22 cellular contexts compared by ENCODE assay signal in the genomic region with DNA sequence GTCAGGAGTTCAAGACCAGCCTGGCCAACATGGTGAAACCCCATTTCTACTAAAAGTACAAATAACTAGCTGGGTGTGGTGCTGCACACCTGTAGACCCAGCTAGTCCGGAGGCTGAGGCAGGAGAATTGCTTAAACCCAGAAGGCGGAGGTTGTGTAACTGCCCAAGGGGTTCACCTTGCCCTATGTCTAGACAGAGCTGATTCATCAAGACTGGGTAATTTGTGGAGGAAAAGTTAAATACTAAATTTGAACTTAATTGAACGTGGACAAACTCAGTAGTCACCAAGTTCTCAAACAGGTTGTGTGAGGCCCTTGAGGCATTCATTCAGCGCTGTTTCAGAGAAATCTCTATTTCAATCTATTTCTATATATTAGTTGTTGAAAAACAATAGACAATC. TPM values are rescaled to one million over a fixed set of nuclear protein-coding genes. Genes with fewer than 3 reads are reported as not detected.
"Had no signal": no experiment of that assay in that cellular context is flagged by ENCODE, and none has a peak within 500 bp of the region (broad histone marks: within the 10 kb centered on the region; RNA-seq: fewer than 3 reads in every experiment).

No MANE protein-coding gene starts in this region.

- H3K4me3 Mint-ChIP-seq: IgD-negative memory B cell had no signal

- H3K4me1 ChIP-seq: Peyer's patch, SJSA1 had no signal

- H3K36me3 ChIP-seq: Peyer's patch, SJSA1 had no signal

- H3K4me1 Mint-ChIP-seq: IgD-negative memory B cell had no signal

- H3K27ac ChIP-seq: HL-60, KMS-11, PC-9, Peyer's patch, SJSA1, SK-N-MC had no signal

- H3K4me3 ChIP-seq: K562, PC-9, Peyer's patch, SJSA1, SK-N-MC had no signal

- H3K4me2 ChIP-seq: KMS-11, PC-9 had no signal

- H3K27me3 Mint-ChIP-seq: IgD-negative memory B cell had no signal

- DNase-seq: Kasumi-1, MM.1S, NCI-H1092 treated with DMSO at 0.1 percent for 48 hours, NCI-H1436, NCI-H2029 treated with DMSO at 0.1 percent for 48 hours, NCI-H2171 treated with DMSO at 0.1 percent for 48 hours, NCI-H2227 treated with DMSO at 0.1 percent for 48 hours, NCI-H524, NCI-H526 treated with DMSO at 0.1 percent for 48 hours, NCI-H774, OCI-M1, Peyer's patch, Right ventricle myocardium superior, SIG-M5 had no signal

- H3K9ac ChIP-seq: KMS-11 had no signal

- H3K27ac Mint-ChIP-seq: IgD-negative memory B cell had no signal

- H2AFZ ChIP-seq: PC-9 had no signal

- H3K9me3 ChIP-seq: Peyer's patch, SJSA1 had no signal

- ATAC-seq: K562 had no signal

- H3K27me3 ChIP-seq: Peyer's patch, SJSA1 had no signal

RNA-seq across cellular contexts. Expression of a gene that starts 13.7 kb away (rescaled TPM):
- total RNA-seq: NCI-H460 had no signal
